ENCODE assay signal across 8 cellular contexts in the genomic region with DNA sequence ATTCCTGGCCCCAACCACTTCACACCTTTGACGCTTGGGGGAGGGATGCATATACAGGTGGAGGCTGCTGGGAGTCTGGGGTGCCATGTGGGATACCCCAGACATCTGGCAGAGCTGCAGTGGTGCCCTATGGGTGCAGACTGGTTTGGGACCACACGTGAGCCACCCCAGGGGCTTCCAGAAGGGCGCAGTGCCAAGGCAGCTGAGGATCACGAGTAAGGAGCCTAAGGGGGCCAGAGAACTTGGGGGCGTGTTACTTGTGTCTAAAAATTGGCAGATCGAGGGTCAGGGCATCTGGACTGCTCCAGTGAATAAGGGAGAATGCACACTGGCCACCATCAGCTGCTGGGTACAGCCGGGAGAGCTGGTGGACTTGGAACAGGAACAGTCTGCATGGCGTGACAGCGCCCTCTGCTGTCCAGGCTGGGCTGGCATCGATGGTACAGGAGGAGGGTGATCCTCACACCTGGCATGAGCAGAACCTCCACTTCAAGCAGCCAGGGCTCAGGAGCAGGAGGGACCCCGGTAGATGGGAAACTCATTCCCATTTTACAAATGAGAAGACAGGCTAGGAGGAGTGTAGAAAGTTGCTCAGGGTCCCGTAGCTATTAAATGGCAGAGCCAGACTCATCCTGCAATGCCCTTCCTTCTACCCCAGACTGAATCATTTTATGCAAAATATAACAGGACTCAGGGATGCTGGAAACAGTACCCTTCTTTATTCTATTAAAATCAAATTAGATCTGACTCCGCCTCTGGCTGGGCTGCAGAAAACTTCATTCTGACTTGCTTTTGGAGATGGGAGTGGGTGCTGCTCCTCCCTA.
A peak's percentile ranks its signal among the peaks of the same experiment; 100 is the strongest.
DNase-seq lines count a peak whose midpoint lies in the region; TF ChIP-seq lines count a peak whose summit lies in the region.

No MANE protein-coding gene starts in this region.

- peaks cover 2% of the 10 kb centered on the region for H3K27me3 ChIP-seq in suprapubic skin

- no peak for TF ChIP-seq POLR2A in suprapubic skin (IDR thresholded peaks at IDR 0.05)

- H3K9me3 ChIP-seq in suprapubic skin: no peaks in the 10 kb centered on the region

- DNase-seq in NCI-H1417 (lab: John Stamatoyannopoulos, UW) (peak; percentile 62 to 84 (median 79)), NCI-H1417 treated with DMSO at 0.1 percent for 48 hours (lab: John Stamatoyannopoulos, UW) (no peak), MV-4-11 (lab: John Stamatoyannopoulos, UW) (peak; percentile 68), SK-MEL-5 (ENCODE audit: low read depth, low spot score) (peak; percentile 91), activated gamma-delta T cell (lab: John Stamatoyannopoulos, UW) (peak; percentile 53), foreskin melanocyte (peak; percentile 62), nucleus accumbens (lab: John Stamatoyannopoulos, UW) (peak in 54 of 56 donors; percentile 39 to 95 (median 79)), suprapubic skin (ENCODE audit: low spot score in 2 of 2) (peak; percentile 93 to 95)

- H3K36me3 ChIP-seq in suprapubic skin: no peaks in the 10 kb centered on the region

- WGBS in suprapubic skin: 30% methylated on average over 7 of the region's 13 CpGs

- no peak overlapping the region for H3K4me3 ChIP-seq in suprapubic skin

- in situ Hi-C loops in SK-MEL-5 (cut with HindIII; ENCODE audit: low pct_unique_long_range_greater_than_20kb, low sequenced_read_pairs): loop anchor here (25.0 kb wide), 1 partner anchor 102 kb away; no protein-coding TSS in a partner anchor

- TF ChIP-seq CTCF in suprapubic skin (IDR thresholded peaks at IDR 0.05): peak; percentile 90 to 95

- peaks cover 14% of the 10 kb centered on the region for H3K4me1 ChIP-seq in suprapubic skin

- TF ChIP-seq EP300 in suprapubic skin (IDR thresholded peaks at IDR 0.05): no peak

- H3K27ac ChIP-seq in suprapubic skin: no peak overlapping the region
